27 cellular contexts compared by ENCODE assay signal in genomic region chr10:1157615-1157933, GRCh38.
"Had no signal": no experiment of that assay in that cellular context is flagged by ENCODE, and none has a peak within 500 bp of the region (broad histone marks: within the 10 kb centered on the region; RNA-seq: fewer than 3 reads in every experiment).

No MANE protein-coding gene starts in this region.

- H3K27ac ChIP-seq: adrenal gland, body of pancreas, breast epithelium, SJCRH30, SK-N-MC, WERI-Rb-1 had no signal

- ATAC-seq: activated CD4-positive, alpha-beta T cell treated with anti-CD3 and anti-CD28 coated beads for 36 hours; body of pancreas; K562; Panc1 had no signal

- H3K9me3 Mint-ChIP-seq: activated CD4-positive, alpha-beta T cell treated with anti-CD3 and anti-CD28 coated beads, Interleukin-2, amount 10 ng/mL, durations not matched to agents 7 days and 5 days; activated naive CD4-positive, alpha-beta T cell treated with anti-CD3 and anti-CD28 coated beads, Interleukin-2, amount 50 U/mL, for 24 hours; activated naive CD8-positive, alpha-beta T cell treated with anti-CD3 and anti-CD28 coated beads, Interleukin-2, amount 10 ng/mL, durations not matched to agents 7 days and 5 days had no signal

- H3K4me1 ChIP-seq: adrenal gland, body of pancreas, breast epithelium, SJCRH30 had no signal

- FAIRE-seq: astrocyte, K562 had no signal

- H3K27me3 Mint-ChIP-seq: activated CD4-positive, alpha-beta T cell treated with anti-CD3 and anti-CD28 coated beads for 36 hours; activated CD4-positive, alpha-beta T cell treated with anti-CD3 and anti-CD28 coated beads, Interleukin-2, amount 10 ng/mL, durations not matched to agents 7 days and 5 days had no signal

- H3K36me3 ChIP-seq: adrenal gland, breast epithelium, SJCRH30, WERI-Rb-1 had no signal

- H3K36me3 Mint-ChIP-seq: activated naive CD4-positive, alpha-beta T cell treated with anti-CD3 and anti-CD28 coated beads, Interleukin-2, amount 50 U/mL, for 24 hours; activated naive CD8-positive, alpha-beta T cell treated with anti-CD3 and anti-CD28 coated beads, Interleukin-2, amount 10 ng/mL, durations not matched to agents 7 days and 5 days had no signal

- H3K4me1 Mint-ChIP-seq: activated CD4-positive, alpha-beta T cell treated with anti-CD3 and anti-CD28 coated beads for 36 hours; activated naive CD4-positive, alpha-beta T cell treated with anti-CD3 and anti-CD28 coated beads, Interleukin-2, amount 50 U/mL, for 24 hours; activated naive CD8-positive, alpha-beta T cell treated with anti-CD3 and anti-CD28 coated beads, Interleukin-2, amount 10 ng/mL, durations not matched to agents 7 days and 5 days had no signal

- DNase-seq: activated CD4-positive, alpha-beta T cell treated with anti-CD3 and anti-CD28 coated beads for 36 hours; activated CD4-positive, alpha-beta T cell treated with anti-CD3 and anti-CD28 coated beads, Interleukin-2, amount 10 ng/mL, durations not matched to agents 7 days and 5 days; activated CD4-positive, alpha-beta T cell treated with anti-CD3 and anti-CD28 coated beads, Interleukin-2, amount 50 U/mL, for 48 hours; activated gamma-delta T cell; activated naive CD4-positive, alpha-beta T cell treated with Interleukin-2 at 50 U/mL for 16 hours; activated naive CD8-positive, alpha-beta T cell treated with anti-CD3 and anti-CD28 coated beads, Interleukin-2, amount 10 ng/mL, durations not matched to agents 7 days and 5 days; activated T-cell treated with anti-CD3 and anti-CD28 coated beads, Interleukin-2, amount 50 U/mL, for 48 hours; body of pancreas; caudate nucleus; IMR-90; NCI-H1105; NCI-H1417 treated with DMSO at 0.1 percent for 48 hours; NCI-H1930; NCI-H2081 treated with DMSO at 0.1 percent for 48 hours; NCI-H226; NCI-H524 treated with DMSO at 0.1 percent for 48 hours; SHP77; SJCRH30; T1000; WERI-Rb-1 had no signal

- H3K9me3 ChIP-seq: adrenal gland, body of pancreas, breast epithelium, SJCRH30 had no signal

- H3K27me3 ChIP-seq: adrenal gland, body of pancreas, breast epithelium, SJCRH30 had no signal

- H3K4me3 Mint-ChIP-seq: activated CD4-positive, alpha-beta T cell treated with anti-CD3 and anti-CD28 coated beads for 36 hours; activated CD4-positive, alpha-beta T cell treated with anti-CD3 and anti-CD28 coated beads, Interleukin-2, amount 10 ng/mL, durations not matched to agents 7 days and 5 days; activated naive CD4-positive, alpha-beta T cell treated with anti-CD3 and anti-CD28 coated beads, Interleukin-2, amount 50 U/mL, for 24 hours; activated naive CD8-positive, alpha-beta T cell treated with anti-CD3 and anti-CD28 coated beads, Interleukin-2, amount 10 ng/mL, durations not matched to agents 7 days and 5 days had no signal

- H3K4me3 ChIP-seq: adrenal gland, body of pancreas, breast epithelium, SJCRH30, SK-N-MC had no signal

- H3K27ac Mint-ChIP-seq: activated CD4-positive, alpha-beta T cell treated with anti-CD3 and anti-CD28 coated beads for 36 hours; activated CD4-positive, alpha-beta T cell treated with anti-CD3 and anti-CD28 coated beads, Interleukin-2, amount 10 ng/mL, durations not matched to agents 7 days and 5 days; activated naive CD4-positive, alpha-beta T cell treated with anti-CD3 and anti-CD28 coated beads, Interleukin-2, amount 50 U/mL, for 24 hours; activated naive CD8-positive, alpha-beta T cell treated with anti-CD3 and anti-CD28 coated beads, Interleukin-2, amount 10 ng/mL, durations not matched to agents 7 days and 5 days had no signal
